Comparison of ENCODE assay signal across 9 cellular contexts in the genomic region with DNA sequence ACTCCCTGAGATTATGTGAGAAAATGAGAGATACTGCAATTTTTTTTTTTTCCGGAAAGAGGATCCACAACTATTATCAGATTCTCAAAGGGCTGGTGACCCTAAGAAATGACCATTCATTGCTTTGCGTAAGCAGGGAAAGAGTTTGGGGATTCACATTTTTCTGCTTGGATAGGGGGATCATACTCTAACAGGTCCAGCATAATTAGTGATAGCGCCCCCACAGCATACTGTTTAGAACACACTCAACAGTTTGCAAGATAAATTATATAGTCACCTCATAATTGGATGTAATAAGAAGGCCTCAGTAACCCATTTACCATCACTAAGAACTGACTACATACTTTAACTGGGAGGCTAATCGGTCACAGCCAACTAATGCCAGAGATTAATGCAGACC. TPM values are rescaled to one million over a fixed set of nuclear protein-coding genes. Genes with fewer than 3 reads are reported as not detected.
A peak's percentile ranks its signal among the peaks of the same experiment; 100 is the strongest.
DNase-seq lines count a peak whose midpoint lies in the region; ATAC-seq, FAIRE-seq and TF ChIP-seq lines count a peak whose summit lies in the region.
"Had no signal": no experiment of that assay in that cellular context is flagged by ENCODE, and none has a peak within 500 bp of the region (broad histone marks: within the 10 kb centered on the region; RNA-seq: fewer than 3 reads in every experiment).

No MANE protein-coding gene starts in this region.

- CTCF ChIA-PET in SK-N-SH (lab: Yijun Ruan, JAX): interaction anchor here (0.7 to 2.8 kb wide), 11 partner anchors 11 to 207 kb away, joined by 3 to 11 read pairs (median 4); a partner anchor contains a TSS
- CTCF ChIA-PET in H1 (lab: Charles Lee; ENCODE audit: partially characterized antibody): interaction anchor here (0.7 to 3.0 kb wide), 12 partner anchors 8 to 130 kb away, joined by 3 to 24 read pairs (median 4); no protein-coding TSS in a partner anchor

- H3K23me2 ChIP-seq in H1 (ENCODE audit: low read depth, low read length): peaks cover 7% of the 10 kb centered on the region

- H2BK12ac ChIP-seq in H1 (ENCODE audit: low read depth, low read length): no peak overlapping the region

- H3K4me3 ChIP-seq in SK-N-SH (ENCODE audit: low read depth in 2 of 2, low read length in 1 of 2): peak overlapping the region; percentile 63 to 78; a peak in 3 of 4 replicates
- peak overlapping the region; percentile 84; the same call in 1 of the 2 replicates for H3K4me3 ChIP-seq in OCI-LY3 (ENCODE audit: low read length)
- H3K4me3 ChIP-seq in H1 (ENCODE audit: extremely low read depth in 1 of 4, insufficient read depth in 2 of 4, low read depth in 3 of 4, low read length in 4 of 4): peak overlapping the region; percentile 83 to 100 (median 94); a peak in 5 of 8 replicates
- peak overlapping the region; percentile 83 for H3K4me3 ChIP-seq in skeletal muscle cell (ENCODE audit: low read depth, low read length)
- no peak overlapping the region for H3K4me3 ChIP-seq in testis

- H3K36me3 ChIP-seq in SK-N-SH (replicated peaks in 1 of 2; ENCODE audit: control insufficient read depth in 1 of 2, insufficient read depth in 2 of 2, low read length in 1 of 2) (peaks cover 41 to 44% of the 10 kb centered on the region in 2 experiments), OCI-LY3 (replicated peaks; ENCODE audit: low read depth, low read length) (peaks cover 44% of the 10 kb centered on the region), H1 (ENCODE audit: control insufficient read depth in 2 of 4, insufficient read depth in 4 of 4, low read length in 3 of 4) (peaks cover 6 to 45% (median 32%) of the 10 kb centered on the region in 4 experiments), testis (ENCODE audit: low read depth, missing control alignments) (no peaks in the 10 kb centered on the region)

- H4K5ac ChIP-seq in H1 (ENCODE audit: insufficient read length, low read depth, low read length): no peak overlapping the region

- POLR2A ChIA-PET in SK-N-SH (lab: Yijun Ruan, JAX) (no interaction called here), H1 (lab: Charles Lee; ENCODE audit: partially characterized antibody) (interaction anchor here (0.7 to 4.1 kb wide), 5 partner anchors 10 to 54 kb away, joined by 3 to 26 read pairs (median 3); a partner anchor contains a TSS)

- no peak for TF ChIP-seq EP300 in SK-N-SH (IDR thresholded peaks at IDR 0.05; ENCODE audit: borderline replicate concordance in 1 of 2, low read depth in 1 of 2, low read length in 1 of 2)
- no peak for TF ChIP-seq EP300 in H1 (IDR thresholded peaks at IDR 0.05; ENCODE audit: borderline replicate concordance in 1 of 2, low read depth in 2 of 2, low read length in 2 of 2)

- FAIRE-seq in H1 (lab: Jason Lieb, UNC): no peak

- no peak overlapping the region for H2BK15ac ChIP-seq in H1 (ENCODE audit: low read length)

- ATAC-seq in SK-N-SH treated with all-trans-retinoic acid at 6 μM for 48 hours (no peak), HG03108 (IDR thresholded peaks at IDR 0.05; ENCODE audit: unreplicated experiment) (no peak)
- ATAC-seq: sciatic nerve had no signal

- no peaks in the 10 kb centered on the region for H3K27me3 ChIP-seq in SK-N-SH (ENCODE audit: insufficient read depth)
- H3K27me3 ChIP-seq in OCI-LY3 (ENCODE audit: low read depth, low read length): no peaks in the 10 kb centered on the region
- no peaks in the 10 kb centered on the region for H3K27me3 ChIP-seq in H1 (replicated peaks in 1 of 4; ENCODE audit: control insufficient read depth in 3 of 4, extremely low read depth in 1 of 4, insufficient read depth in 3 of 4, low read length in 3 of 4)
- no peaks in the 10 kb centered on the region for H3K27me3 ChIP-seq in testis

- H3K9me2 ChIP-seq in SK-N-SH: no peaks in the 10 kb centered on the region

- intact Hi-C loops in testis (cut with DNase I; ENCODE audit: low total_unique reads): no loop called here

- H3K79me2 ChIP-seq in SK-N-SH (ENCODE audit: insufficient read depth): peaks cover 60% of the 10 kb centered on the region
- peaks cover 64% of the 10 kb centered on the region for H3K79me2 ChIP-seq in OCI-LY3 (ENCODE audit: low read length)
- H3K79me2 ChIP-seq in H1 (ENCODE audit: control insufficient read depth in 1 of 2, insufficient read depth in 2 of 2, low read length in 2 of 2): peaks cover 21 to 43% of the 10 kb centered on the region in 2 experiments

- no peak overlapping the region for H3K23ac ChIP-seq in H1 (ENCODE audit: insufficient read length)

- H3K9ac ChIP-seq in SK-N-SH (no peak overlapping the region), OCI-LY3 (ENCODE audit: low read length) (no peak overlapping the region), H1 (replicated peaks in 1 of 4; ENCODE audit: extremely low read depth in 1 of 4, low read depth in 3 of 4, low read length in 3 of 4) (no peak overlapping the region)

- peak overlapping the region; percentile 73 for H3K4me2 ChIP-seq in SK-N-SH
- peak overlapping the region; percentile 70 for H3K4me2 ChIP-seq in OCI-LY3 (ENCODE audit: low read length)
- H3K4me2 ChIP-seq in H1 (ENCODE audit: insufficient read depth in 1 of 2, low read depth in 2 of 2, low read length in 2 of 2): peak overlapping the region; percentile 68 to 72

- no peaks in the 10 kb centered on the region for H3F3A ChIP-seq in SK-N-SH (replicated peaks; ENCODE audit: insufficient read depth)

- TF ChIP-seq POLR2A in H1 (IDR thresholded peaks at IDR 0.05; ENCODE audit: control extremely low read depth in 1 of 2, low read depth in 2 of 2, low read length in 2 of 2): no peak
- TF ChIP-seq POLR2A in testis (IDR thresholded peaks at IDR 0.05): no peak

- no peak overlapping the region for H4K8ac ChIP-seq in H1 (ENCODE audit: extremely low read depth, insufficient read depth, low read length)

- no peak overlapping the region for H3K14ac ChIP-seq in H1 (ENCODE audit: insufficient read length)

- H2BK120ac ChIP-seq in H1 (replicated peaks; ENCODE audit: low read depth, low read length): no peak overlapping the region

- H4K20me1 ChIP-seq in SK-N-SH (ENCODE audit: insufficient read depth) (peaks cover 18% of the 10 kb centered on the region), OCI-LY3 (ENCODE audit: insufficient read depth, low read length) (peaks cover 19% of the 10 kb centered on the region; the same call in 1 of the 2 replicates), H1 (replicated peaks in 1 of 2; ENCODE audit: control insufficient read depth in 1 of 2, insufficient read depth in 2 of 2, low read length in 2 of 2) (peaks cover 7 to 9% of the 10 kb centered on the region in 2 experiments)

- H3K9me3 ChIP-seq in SK-N-SH (no peaks in the 10 kb centered on the region), OCI-LY3 (ENCODE audit: insufficient read depth, low read length) (no peaks in the 10 kb centered on the region), H1 (ENCODE audit: insufficient read depth in 2 of 2, low read depth in 1 of 2, low read length in 1 of 2) (no peaks in the 10 kb centered on the region), testis (no peaks in the 10 kb centered on the region)

- no peak overlapping the region for H3K27ac ChIP-seq in SK-N-SH (ENCODE audit: low read depth in 2 of 2, low read length in 1 of 2)
- H3K27ac ChIP-seq in OCI-LY3 (ENCODE audit: low read length): no peak overlapping the region
- H3K27ac ChIP-seq in H1 (ENCODE audit: low read depth, low read length): no peak overlapping the region
- H3K27ac ChIP-seq in testis: no peak overlapping the region

- no peak overlapping the region for H3K4ac ChIP-seq in H1 (replicated peaks; ENCODE audit: insufficient read length, low read depth, low read length)

- no peak overlapping the region for H2BK5ac ChIP-seq in H1 (ENCODE audit: low read depth, low read length)

- TF ChIP-seq CTCF in SK-N-SH (IDR thresholded peaks at IDR 0.05) (peak; percentile 52), OCI-LY3 (IDR thresholded peaks at IDR 0.05; ENCODE audit: low read depth, low read length) (peak; percentile 34), H1 (IDR thresholded peaks at IDR 0.05; ENCODE audit: control extremely low read depth in 1 of 3, insufficient read depth in 1 of 3, low read depth in 1 of 3, low read length in 3 of 3) (peak in 2 of 3 experiments; percentile 1 to 49; a peak in 1 of 4 replicates), testis (IDR thresholded peaks at IDR 0.05) (no peak)

- H3K4me1 ChIP-seq in SK-N-SH (ENCODE audit: control insufficient read depth in 1 of 2, insufficient read depth in 2 of 2, low read depth in 1 of 2, low read length in 1 of 2) (peaks cover 9 to 12% of the 10 kb centered on the region in 2 experiments; a peak in 3 of 4 replicates), OCI-LY3 (ENCODE audit: low read length) (peaks cover 13% of the 10 kb centered on the region), H1 (replicated peaks in 1 of 4; ENCODE audit: control insufficient read depth in 3 of 4, insufficient read depth in 4 of 4, low read length in 3 of 4) (0 out of 7 replicates have a peak, but pooled peaks cover 0 to 2% (median 0%) of the 10 kb centered on the region in 4 experiments), testis (peaks cover 6% of the 10 kb centered on the region)

- H2AFZ ChIP-seq in SK-N-SH (ENCODE audit: low read depth) (no peak overlapping the region), OCI-LY3 (ENCODE audit: low read depth, low read length) (no peak overlapping the region), H1 (ENCODE audit: low read length) (no peak overlapping the region)

- TF ChIP-seq RAD21 in SK-N-SH (IDR thresholded peaks at IDR 0.05; ENCODE audit: low read length) (no peak), H1 (IDR thresholded peaks at IDR 0.05 in 1 of 2, conservative IDR thresholded peaks at IDR 0.05 in 1 of 2; ENCODE audit: low read depth in 2 of 2, low read length in 2 of 2) (no peak)

- no peak overlapping the region for H3K56ac ChIP-seq in H1 (replicated peaks; ENCODE audit: insufficient read length, low read depth, low read length)

- H3K79me1 ChIP-seq in H1 (ENCODE audit: low read depth, low read length): 0 out of 2 replicates have a peak, but pooled peaks cover 2% of the 10 kb centered on the region

- no peak overlapping the region for H3K18ac ChIP-seq in H1 (ENCODE audit: extremely low read depth, low read length)

- no peak overlapping the region for H2AK5ac ChIP-seq in H1 (ENCODE audit: low read depth, low read length)

- H2BK20ac ChIP-seq in H1 (ENCODE audit: low read length): no peak overlapping the region

- WGBS in SK-N-SH (ENCODE audit: low lambda C conversion rate): 57% methylated on average over 4 of the region's 4 CpGs
- WGBS in H1 (ENCODE audit: extremely low coverage in 1 of 2, insufficient coverage in 1 of 2, insufficient read length in 1 of 2, insufficient replicate concordance in 2 of 2, low coverage in 1 of 2, low lambda C conversion rate in 2 of 2, missing lambda C conversion rate in 1 of 2), 2 experiments: 77% methylated on average over 4 of the region's 4 CpGs; no CpG with 5 or more reads in 1 of the 2 experiments
- WGBS in testis, 2 donors: 71 to 74% methylated on average over 4 of the region's 4 CpGs

- DNase-seq in SK-N-SH (no peak), H1 (ENCODE audit: low read depth in 1 of 2, low spot score in 2 of 2) (no peak), skeletal muscle cell (ENCODE audit: low read depth) (no peak), testis (no peak)
- DNase-seq in activated CD4-positive, CD25-positive, alpha-beta regulatory T cell treated with anti-CD3 and anti-CD28 coated beads, Interleukin-2, amount 50 U/mL, for 72 hours: no peak

- H4K91ac ChIP-seq in H1 (replicated peaks; ENCODE audit: insufficient read length, low read length): no peak overlapping the region

RNA-seq across cellular contexts. Expression of a gene that starts 1.9 kb away (rescaled TPM):
- polyA plus RNA-seq in SK-N-SH (2012; rRNA removed) (295 and 359 TPM in 2 replicates), H1 (2011; rRNA removed) (321 and 431 TPM in 2 replicates), testis (ENCODE audit: insufficient read depth, low read depth, low replicate concordance) (302 TPM)
- polyA plus RNA-seq in SK-N-SH (2012; cell fraction: cytosol; rRNA removed): 291 and 349 TPM in 2 replicates
- 201 and 250 TPM in 2 replicates for polyA plus RNA-seq in SK-N-SH (2012; cell fraction: nucleus; rRNA removed)
- total RNA-seq in H1 (2021; fragmentation: NEBNext Ultra II Directional; extraction: Animal tissue kit (Norgen Biotek cat#: 25700)): 471 and 480 TPM in 2 replicates
- 579 TPM for polyA plus RNA-seq in H1 (2011; cell fraction: cytosol; rRNA removed)
- polyA plus RNA-seq in H1 (2011; cell fraction: nucleus; rRNA removed): 286 TPM
- polyA plus RNA-seq in H1 (2012, experiment 1 of 2): 427 to 481 TPM (median 450 TPM) in 4 replicates
- polyA plus RNA-seq in H1 (2012, experiment 2 of 2): 414 TPM
- polyA plus RNA-seq in H1 (2013, experiment 1 of 2): 278 TPM
- polyA plus RNA-seq in H1 (2013, experiment 2 of 2): 275 TPM
- 711 and 916 TPM in 2 replicates for polyA minus RNA-seq in H1 (2011; rRNA and poly(A)+ RNA removed)
- 351 TPM for polyA minus RNA-seq in H1 (2011; cell fraction: cytosol; rRNA and poly(A)+ RNA removed)
- polyA minus RNA-seq in H1 (2011; cell fraction: nucleus; rRNA and poly(A)+ RNA removed): 216 TPM
- total RNA-seq in testis: 100 to 1,000 TPM; 192 to 203 TPM

RNA-seq across cellular contexts. Expression of a gene that starts 2.1 kb away (rescaled TPM):
- polyA plus RNA-seq in SK-N-SH (2012; rRNA removed) (1.5 TPM in 2 replicates), H1 (2011; rRNA removed) (3.3 and 5.0 TPM in 2 replicates), testis (ENCODE audit: insufficient read depth, low read depth, low replicate concordance) (1,814 TPM)
- 1.1 and 1.7 TPM in 2 replicates for polyA plus RNA-seq in SK-N-SH (2012; cell fraction: cytosol; rRNA removed)
- 1.0 and 1.2 TPM in 2 replicates for polyA plus RNA-seq in SK-N-SH (2012; cell fraction: nucleus; rRNA removed)
- 1.0 and 2.1 TPM in 2 replicates for total RNA-seq in H1 (2021; fragmentation: NEBNext Ultra II Directional; extraction: Animal tissue kit (Norgen Biotek cat#: 25700))
- 1.7 TPM for polyA plus RNA-seq in H1 (2011; cell fraction: cytosol; rRNA removed)
- 2.9 TPM for polyA plus RNA-seq in H1 (2011; cell fraction: nucleus; rRNA removed)
- polyA plus RNA-seq in H1 (2012, experiment 1 of 2): 1.9 to 4.5 TPM (median 3.7 TPM) in 4 replicates
- polyA plus RNA-seq in H1 (2012, experiment 2 of 2): 3.0 TPM
- 5.1 TPM for polyA plus RNA-seq in H1 (2013, experiment 1 of 2)
- polyA plus RNA-seq in H1 (2013, experiment 2 of 2): 4.6 TPM
- 0.85 and 1.9 TPM in 2 replicates for polyA minus RNA-seq in H1 (2011; rRNA and poly(A)+ RNA removed)
- polyA minus RNA-seq in H1 (2011; cell fraction: cytosol; rRNA and poly(A)+ RNA removed): not detected
- not detected for polyA minus RNA-seq in H1 (2011; cell fraction: nucleus; rRNA and poly(A)+ RNA removed)
- 100 to 1,000 TPM; 354 to 748 TPM for total RNA-seq in testis
- total RNA-seq: sciatic nerve had no signal

RNA-seq across cellular contexts. Expression of a gene that starts 32.8 kb away (rescaled TPM):
- 0.18 TPM in 1 of 2 replicates, not detected in the other for polyA plus RNA-seq in SK-N-SH (2012; rRNA removed)
- not detected in 2 replicates for polyA plus RNA-seq in SK-N-SH (2012; cell fraction: cytosol; rRNA removed)
- 0.15 TPM in 1 of 2 replicates, not detected in the other for polyA plus RNA-seq in SK-N-SH (2012; cell fraction: nucleus; rRNA removed)
- total RNA-seq in H1 (2021; fragmentation: NEBNext Ultra II Directional; extraction: Animal tissue kit (Norgen Biotek cat#: 25700)): 2.2 and 2.6 TPM in 2 replicates
- 2.7 and 3.1 TPM in 2 replicates for polyA plus RNA-seq in H1 (2011; rRNA removed)
- polyA plus RNA-seq in H1 (2011; cell fraction: cytosol; rRNA removed): 2.7 TPM
- 6.5 TPM for polyA plus RNA-seq in H1 (2011; cell fraction: nucleus; rRNA removed)
- polyA plus RNA-seq in H1 (2012, experiment 1 of 2): 1.9 to 2.4 TPM (median 2.1 TPM) in 4 replicates
- 0.92 TPM for polyA plus RNA-seq in H1 (2012, experiment 2 of 2)
- 2.1 TPM for polyA plus RNA-seq in H1 (2013, experiment 1 of 2)
- 1.7 TPM for polyA plus RNA-seq in H1 (2013, experiment 2 of 2)
- 1.2 and 1.5 TPM in 2 replicates for polyA minus RNA-seq in H1 (2011; rRNA and poly(A)+ RNA removed)
- 2.1 TPM for polyA minus RNA-seq in H1 (2011; cell fraction: cytosol; rRNA and poly(A)+ RNA removed)
- polyA minus RNA-seq in H1 (2011; cell fraction: nucleus; rRNA and poly(A)+ RNA removed): 5.1 TPM
- 1 to 10 TPM; 2.0 TPM for total RNA-seq in testis
- 3.3 TPM for polyA plus RNA-seq in testis (ENCODE audit: insufficient read depth, low read depth, low replicate concordance)
- total RNA-seq: sciatic nerve had no signal

RNA-seq across cellular contexts. Expression of a gene that starts 37.1 kb away (rescaled TPM):
- polyA plus RNA-seq in SK-N-SH (2012; rRNA removed) (not detected in 2 replicates), H1 (2011; rRNA removed) (not detected in 2 replicates), testis (ENCODE audit: insufficient read depth, low read depth, low replicate concordance) (not detected)
- polyA plus RNA-seq in SK-N-SH (2012; cell fraction: cytosol; rRNA removed): not detected in 2 replicates
- 0.08 and 0.18 TPM in 2 replicates for polyA plus RNA-seq in SK-N-SH (2012; cell fraction: nucleus; rRNA removed)
- total RNA-seq in H1 (2021; fragmentation: NEBNext Ultra II Directional; extraction: Animal tissue kit (Norgen Biotek cat#: 25700)): not detected in 2 replicates
- polyA plus RNA-seq in H1 (2011; cell fraction: cytosol; rRNA removed): not detected
- polyA plus RNA-seq in H1 (2011; cell fraction: nucleus; rRNA removed): 0.40 TPM
- polyA plus RNA-seq in H1 (2012, experiment 1 of 2): not detected in 4 replicates
- not detected for polyA plus RNA-seq in H1 (2012, experiment 2 of 2)
- not detected for polyA plus RNA-seq in H1 (2013, experiment 1 of 2)
- polyA plus RNA-seq in H1 (2013, experiment 2 of 2): not detected
- polyA minus RNA-seq in H1 (2011; rRNA and poly(A)+ RNA removed): not detected in 2 replicates
- polyA minus RNA-seq in H1 (2011; cell fraction: cytosol; rRNA and poly(A)+ RNA removed): not detected
- polyA minus RNA-seq in H1 (2011; cell fraction: nucleus; rRNA and poly(A)+ RNA removed): not detected
- 1 to 10 TPM; 1.7 to 1.8 TPM for total RNA-seq in testis
- total RNA-seq: sciatic nerve had no signal

RNA-seq across cellular contexts. Expression of a gene that starts 40.8 kb away (rescaled TPM):
- polyA plus RNA-seq in SK-N-SH (2012; rRNA removed) (40.5 and 41.7 TPM in 2 replicates), H1 (2011; rRNA removed) (59.5 and 69.3 TPM in 2 replicates), testis (ENCODE audit: insufficient read depth, low read depth, low replicate concordance) (26.1 TPM)
- 30.1 and 38.0 TPM in 2 replicates for polyA plus RNA-seq in SK-N-SH (2012; cell fraction: cytosol; rRNA removed)
- 37.3 and 39.1 TPM in 2 replicates for polyA plus RNA-seq in SK-N-SH (2012; cell fraction: nucleus; rRNA removed)
- total RNA-seq in H1 (2021; fragmentation: NEBNext Ultra II Directional; extraction: Animal tissue kit (Norgen Biotek cat#: 25700)): 47.6 and 48.1 TPM in 2 replicates
- 34.0 TPM for polyA plus RNA-seq in H1 (2011; cell fraction: cytosol; rRNA removed)
- 49.9 TPM for polyA plus RNA-seq in H1 (2011; cell fraction: nucleus; rRNA removed)
- polyA plus RNA-seq in H1 (2012, experiment 1 of 2): 58.6 to 64.5 TPM (median 61.7 TPM) in 4 replicates
- 93.0 TPM for polyA plus RNA-seq in H1 (2012, experiment 2 of 2)
- polyA plus RNA-seq in H1 (2013, experiment 1 of 2): 86.2 TPM
- 84.3 TPM for polyA plus RNA-seq in H1 (2013, experiment 2 of 2)
- 19.5 and 26.2 TPM in 2 replicates for polyA minus RNA-seq in H1 (2011; rRNA and poly(A)+ RNA removed)
- polyA minus RNA-seq in H1 (2011; cell fraction: cytosol; rRNA and poly(A)+ RNA removed): 14.7 TPM
- 14.7 TPM for polyA minus RNA-seq in H1 (2011; cell fraction: nucleus; rRNA and poly(A)+ RNA removed)
- 10 to 100 TPM; 31.8 to 45.7 TPM for total RNA-seq in testis

Comparison
In these comparisons a context has a peak if more than half of its experiments do, and no peak if none do; other contexts are left out.
1. H3K4me3 ChIP-seq: peak in SK-N-SH (2 of 2), OCI-LY3 (single experiment), H1 (4 of 4) and skeletal muscle cell (single experiment); none in testis (0 of 2).
2. CTCF ChIP-seq: peak in SK-N-SH (single experiment), OCI-LY3 (single experiment) and H1 (2 of 3); none in testis (0 of 3).
3. RNA of a gene that starts 2.1 kb away (polyA plus RNA-seq): 1,814 TPM in testis (single experiment); 1.7 to 5.1 TPM in H1 and 1.0 to 1.7 TPM in SK-N-SH; every median in the first group is over 100 times any median in the second.
4. Peak in every context shown above with its lines, with median percentiles within 50 percentile points of each other: H3K4me2 ChIP-seq.